In genomic region chr20:29689411-29690225, GRCh38 we compare ENCODE assay signal across 12 cellular contexts.
DNase-seq lines count a peak whose midpoint lies in the region; ATAC-seq and TF ChIP-seq lines count a peak whose summit lies in the region.
"Had no signal": no experiment of that assay in that cellular context is flagged by ENCODE, and none has a peak within 500 bp of the region (broad histone marks: within the 10 kb centered on the region; RNA-seq: fewer than 3 reads in every experiment).

No MANE protein-coding gene starts in this region.

- H3K9me3 Mint-ChIP-seq in type B pancreatic cell: peaks cover 5% of the 10 kb centered on the region

- no peak overlapping the region for H3K27ac Mint-ChIP-seq in type B pancreatic cell
- H3K27ac Mint-ChIP-seq: activated T-helper 2 cell treated with anti-CD3 and anti-CD28 coated beads, Interferon-gamma antibody, Interleukin-2, Interleukin-4, amounts not matched to agents 10 μg/mL and 5 μg/mL and 100 μg/mL, durations not matched to agents 14 hours and 24 hours and 36 hours; stimulated activated naive CD8-positive, alpha-beta T cell treated with anti-CD3 and anti-CD28 coated beads, Interleukin-15, Interleukin-2, amounts not matched to agents 100 ng/mL and 50 ng/mL, for 24 hours had no signal

- no peaks in the 10 kb centered on the region for H3K36me3 Mint-ChIP-seq in type B pancreatic cell

- peak overlapping the region; percentile 47 for H3K9ac ChIP-seq in mucosa of stomach (ENCODE audit: low read length)

- no peaks in the 10 kb centered on the region for H3K36me3 ChIP-seq in mucosa of stomach (ENCODE audit: control insufficient read depth, insufficient read depth, low read length)

- H3K4me3 Mint-ChIP-seq in type B pancreatic cell: no peak overlapping the region
- H3K4me3 Mint-ChIP-seq: stimulated activated naive CD8-positive, alpha-beta T cell treated with anti-CD3 and anti-CD28 coated beads, Interleukin-15, Interleukin-2, amounts not matched to agents 100 ng/mL and 50 ng/mL, for 24 hours had no signal

- no peaks in the 10 kb centered on the region for H3K4me1 Mint-ChIP-seq in type B pancreatic cell (ENCODE audit: unreplicated experiment)
- H3K4me1 Mint-ChIP-seq: naive B cell had no signal

- DNase-seq in COR-L47 (lab: John Stamatoyannopoulos, UW) (peak; percentile 36), NCI-H146 (lab: John Stamatoyannopoulos, UW) (peak; percentile 82), SW480 (ENCODE audit: low spot score) (no peak), type B pancreatic cell (ENCODE audit: extremely low spot score, unreplicated experiment) (no peak), LoVo (ENCODE audit: low spot score) (no peak)
- DNase-seq in activated CD8-positive, alpha-beta memory T cell treated with anti-CD3 and anti-CD28 coated beads for 24 hours: peak; percentile 55
- DNase-seq: naive B cell, NCI-H226 had no signal

- no peaks in the 10 kb centered on the region for H3K27me3 Mint-ChIP-seq in type B pancreatic cell
- H3K27me3 Mint-ChIP-seq: stimulated activated naive CD8-positive, alpha-beta T cell treated with anti-CD3 and anti-CD28 coated beads, Interleukin-15, Interleukin-2, amounts not matched to agents 100 ng/mL and 50 ng/mL, for 24 hours had no signal

- no peaks in the 10 kb centered on the region for H3K9me3 ChIP-seq in mucosa of stomach (ENCODE audit: control insufficient read depth, low read length)

- H3K4me3 ChIP-seq in mucosa of stomach (ENCODE audit: low read length): no peak overlapping the region

- ATAC-seq in HG02763 (IDR thresholded peaks at IDR 0.05; ENCODE audit: unreplicated experiment): no peak

- H3K4me1 ChIP-seq in mucosa of stomach (ENCODE audit: control insufficient read depth, insufficient read depth, low read length): no peaks in the 10 kb centered on the region

- TF ChIP-seq CTCF in type B pancreatic cell (conservative IDR thresholded peaks at IDR 0.05): no peak

- H3K27me3 ChIP-seq in mucosa of stomach (ENCODE audit: control insufficient read depth, insufficient read depth, low read length): no peaks in the 10 kb centered on the region

Comparison
In these comparisons a context has a peak if more than half of its experiments do, and no peak if none do; other contexts are left out.
1. DNase-seq: peak in COR-L47 (single experiment), NCI-H146 (single experiment) and activated CD8-positive, alpha-beta memory T cell treated with anti-CD3 and anti-CD28 coated beads for 24 hours (single experiment); none in SW480 (single experiment), type B pancreatic cell (single experiment) and LoVo (single experiment).